18 cellular contexts compared by ENCODE assay signal in the genomic region with DNA sequence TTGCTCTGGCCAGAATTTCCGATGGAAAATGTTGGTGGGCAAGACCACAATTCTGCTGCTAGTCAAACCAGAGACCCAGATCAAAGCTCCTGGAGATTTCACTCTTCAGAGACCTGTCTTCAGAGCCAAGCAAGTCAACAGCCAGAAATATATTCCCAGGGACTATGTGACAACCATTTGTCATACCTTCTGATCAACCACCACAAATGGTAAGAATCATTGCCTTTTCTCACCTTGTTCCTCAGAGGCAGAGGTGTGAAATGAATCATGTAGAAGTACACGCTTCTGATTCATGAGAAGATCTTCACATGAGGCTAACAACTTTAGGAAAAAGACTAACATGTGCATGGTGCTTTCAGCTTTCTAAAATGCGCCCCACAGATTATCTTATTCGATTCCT. TPM values are rescaled to one million over a fixed set of nuclear protein-coding genes. Genes with fewer than 3 reads are reported as not detected.
DNase-seq lines count a peak whose midpoint lies in the region; ATAC-seq and TF ChIP-seq lines count a peak whose summit lies in the region.
"Had no signal": no experiment of that assay in that cellular context is flagged by ENCODE, and none has a peak within 500 bp of the region (broad histone marks: within the 10 kb centered on the region; RNA-seq: fewer than 3 reads in every experiment).

No MANE protein-coding gene starts in this region.

- TF ChIP-seq POLR2A in lower leg skin (IDR thresholded peaks at IDR 0.05) = no peak

- no peak overlapping the region for H3K4me3 Mint-ChIP-seq in activated naive CD4-positive, alpha-beta T cell treated with anti-CD3 and anti-CD28 coated beads, Interleukin-2, amount 50 U/mL, for 24 hours
- H3K4me3 Mint-ChIP-seq in stimulated activated naive CD8-positive, alpha-beta T cell treated with anti-CD3 and anti-CD28 coated beads, Interleukin-15, amount 100 ng/mL, for 72 hours = no peak overlapping the region

- no peaks in the 10 kb centered on the region for H3K27me3 Mint-ChIP-seq in activated naive CD4-positive, alpha-beta T cell treated with anti-CD3 and anti-CD28 coated beads, Interleukin-2, amount 50 U/mL, for 24 hours
- H3K27me3 Mint-ChIP-seq in stimulated activated naive CD8-positive, alpha-beta T cell treated with anti-CD3 and anti-CD28 coated beads, Interleukin-15, amount 100 ng/mL, for 72 hours = no peaks in the 10 kb centered on the region

- no peaks in the 10 kb centered on the region for H3K9me3 Mint-ChIP-seq in activated naive CD4-positive, alpha-beta T cell treated with anti-CD3 and anti-CD28 coated beads, Interleukin-2, amount 50 U/mL, for 24 hours
- H3K9me3 Mint-ChIP-seq in stimulated activated naive CD8-positive, alpha-beta T cell treated with anti-CD3 and anti-CD28 coated beads, Interleukin-15, amount 100 ng/mL, for 72 hours = no peaks in the 10 kb centered on the region

- WGBS in lower leg skin, 2 donors = 90 to 93% methylated on average over 4 of the region's 4 CpGs

- peak overlapping the region; percentile 10 for H3K27ac Mint-ChIP-seq in activated naive CD4-positive, alpha-beta T cell treated with anti-CD3 and anti-CD28 coated beads, Interleukin-2, amount 50 U/mL, for 24 hours
- no peak overlapping the region for H3K27ac Mint-ChIP-seq in stimulated activated naive CD8-positive, alpha-beta T cell treated with anti-CD3 and anti-CD28 coated beads, Interleukin-15, amount 100 ng/mL, for 72 hours

- peaks cover 11% of the 10 kb centered on the region for H3K36me3 Mint-ChIP-seq in activated naive CD4-positive, alpha-beta T cell treated with anti-CD3 and anti-CD28 coated beads, Interleukin-2, amount 50 U/mL, for 24 hours

- ATAC-seq in activated CD4-positive, CD25-positive, alpha-beta regulatory T cell treated with anti-CD3 and anti-CD28 coated beads, Interleukin-2, amount 50 U/mL, for 24 hours = peak; percentile 75 to 77
- ATAC-seq in stimulated activated naive CD8-positive, alpha-beta T cell treated with anti-CD3 and anti-CD28 coated beads, Interleukin-15, amount 100 ng/mL, for 72 hours = peak; percentile 88
- no peak for ATAC-seq in HG03025 (IDR thresholded peaks at IDR 0.05; ENCODE audit: low FRiP score, unreplicated experiment)
- ATAC-seq: GM12878 had no signal

- intact Hi-C loops in lower leg skin (cut with DNase I; ENCODE audit: low total_unique reads) = no loop called here

- no peak overlapping the region for H3K4me3 ChIP-seq in lower leg skin (ENCODE audit: low read depth, poor library complexity, severe bottlenecking)
- H3K4me3 ChIP-seq: GM12878, HAP-1 had no signal

- H3K4me1 Mint-ChIP-seq in activated naive CD4-positive, alpha-beta T cell treated with anti-CD3 and anti-CD28 coated beads, Interleukin-2, amount 50 U/mL, for 24 hours = peaks cover 8% of the 10 kb centered on the region
- H3K4me1 Mint-ChIP-seq in stimulated activated naive CD8-positive, alpha-beta T cell treated with anti-CD3 and anti-CD28 coated beads, Interleukin-15, amount 100 ng/mL, for 72 hours = peaks cover 22% of the 10 kb centered on the region

- no peak for TF ChIP-seq CTCF in lower leg skin (IDR thresholded peaks at IDR 0.05)

- DNase-seq in activated CD4-positive, CD25-positive, alpha-beta regulatory T cell treated with anti-CD3 and anti-CD28 coated beads, Interleukin-2, amount 50 U/mL, for 72 hours = no peak
- DNase-seq in activated naive CD4-positive, alpha-beta T cell (lab: John Stamatoyannopoulos, UW) = no peak
- DNase-seq in kidney tubule cell (ENCODE audit: low spot score) (peak; percentile 52), lower leg skin (ENCODE audit: low spot score in 2 of 2) (no peak)
- no peak for DNase-seq in stimulated activated naive CD8-positive, alpha-beta T cell treated with anti-CD3 and anti-CD28 coated beads, Interleukin-15, amount 100 ng/mL, for 72 hours
- DNase-seq: C1 segment of cervical spinal cord; DND-41; NCI-H1105 treated with DMSO at 0.1 percent for 48 hours; NCI-H1694 treated with DMSO at 0.1 percent for 48 hours; NCI-H2107; NCI-H345; NCI-H69; NK-92 treated with Interleukin-12 subunit alpha and Interleukin-12 subunit beta, amount 100 ng/mL, for 24 hours had no signal

RNA-seq across cellular contexts. Expression of a gene that starts 53.5 kb away (rescaled TPM):
- 1 to 10 TPM; 2.6 to 6.2 (median 3.4) TPM for total RNA-seq in lower leg skin
